In the genomic region with DNA sequence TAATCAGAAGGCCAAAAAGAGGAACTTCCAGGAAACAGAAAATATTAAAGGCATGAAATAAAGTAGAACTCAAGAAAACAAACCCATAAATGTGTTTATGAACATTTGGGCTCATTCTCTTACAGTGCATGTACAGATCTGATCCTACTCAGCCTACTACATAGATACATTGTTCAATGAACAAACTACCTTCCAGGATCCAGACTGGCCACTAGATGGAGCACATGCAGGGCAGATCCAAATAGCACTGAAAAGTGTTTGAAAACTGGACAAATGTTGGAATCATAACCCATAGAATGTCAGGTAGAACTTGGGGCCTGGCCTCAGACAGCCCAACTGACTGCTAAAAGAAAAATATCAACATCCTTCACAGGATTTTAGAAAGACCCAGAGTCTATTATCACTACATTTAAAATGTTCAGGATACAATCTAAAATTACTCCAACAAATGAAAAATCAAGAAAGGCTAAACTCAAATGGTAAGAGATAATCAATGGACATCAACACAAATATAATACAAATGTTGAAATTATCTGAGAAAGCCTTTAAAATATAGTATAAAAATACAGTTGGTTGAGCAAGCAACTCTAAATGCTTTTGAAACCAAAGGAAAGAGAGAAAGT, we compare ENCODE assay signal across 9 cellular contexts.
DNase-seq lines count a peak whose midpoint lies in the region; ATAC-seq and TF ChIP-seq lines count a peak whose summit lies in the region.
"Had no signal": no experiment of that assay in that cellular context is flagged by ENCODE, and none has a peak within 500 bp of the region (broad histone marks: within the 10 kb centered on the region; RNA-seq: fewer than 3 reads in every experiment).

No MANE protein-coding gene starts in this region.

- CTCF ChIA-PET in activated CD4-positive, alpha-beta T cell treated with anti-CD3 and anti-CD28 coated beads, Interleukin-2, amount 10 ng/mL, durations not matched to agents 7 days and 5 days (lab: Charles Lee), result no interaction called here

- H3K27ac ChIP-seq in tibial nerve, result no peak overlapping the region

- peak; percentile 27 for DNase-seq in activated CD4-positive, alpha-beta T cell treated with anti-CD3 and anti-CD28 coated beads, Interleukin-2, amount 10 ng/mL, durations not matched to agents 7 days and 5 days
- DNase-seq in activated CD4-positive, alpha-beta T cell treated with anti-CD3 and anti-CD28 coated beads for 1 hour, result no peak
- DNase-seq in RKO (ENCODE audit: low spot score) (peak; percentile 54), fibroblast of mammary gland (ENCODE audit: low read depth) (peak; percentile 55), tibial nerve (ENCODE audit: low spot score in 2 of 2) (peak in 1 of 2 donors; percentile 46)

- TF ChIP-seq POLR2A in tibial nerve (IDR thresholded peaks at IDR 0.05), result no peak

- H3K4me3 Mint-ChIP-seq in activated CD4-positive, alpha-beta T cell treated with anti-CD3 and anti-CD28 coated beads, Interleukin-2, amount 10 ng/mL, durations not matched to agents 7 days and 5 days, result no peak overlapping the region
- H3K4me3 Mint-ChIP-seq: activated naive CD4-positive, alpha-beta T cell treated with anti-CD3 and anti-CD28 coated beads, Interleukin-2, amount 50 U/mL, for 24 hours had no signal

- no peaks in the 10 kb centered on the region for H3K36me3 ChIP-seq in tibial nerve

- H3K4me1 ChIP-seq in tibial nerve, result no peaks in the 10 kb centered on the region

- H3K9me3 ChIP-seq in tibial nerve, result peaks cover 0 to 16% (median 0%) of the 10 kb centered on the region in 4 donors

- no peak for TF ChIP-seq EP300 in tibial nerve (IDR thresholded peaks at IDR 0.05)

- no peaks in the 10 kb centered on the region for H3K9me3 Mint-ChIP-seq in activated CD4-positive, alpha-beta T cell treated with anti-CD3 and anti-CD28 coated beads, Interleukin-2, amount 10 ng/mL, durations not matched to agents 7 days and 5 days
- H3K9me3 Mint-ChIP-seq: activated naive CD4-positive, alpha-beta T cell treated with anti-CD3 and anti-CD28 coated beads, Interleukin-2, amount 50 U/mL, for 24 hours had no signal

- POLR2A ChIA-PET in activated CD4-positive, alpha-beta T cell treated with anti-CD3 and anti-CD28 coated beads, Interleukin-2, amount 10 ng/mL, durations not matched to agents 7 days and 5 days (lab: Charles Lee), result no interaction called here

- ATAC-seq in HG03342 (IDR thresholded peaks at IDR 0.05; ENCODE audit: unreplicated experiment), result peak; percentile 80
- ATAC-seq in HG03175 (IDR thresholded peaks at IDR 0.05; ENCODE audit: unreplicated experiment), result no peak
- no peak for ATAC-seq in HG02571 (IDR thresholded peaks at IDR 0.05; ENCODE audit: unreplicated experiment)

- no peaks in the 10 kb centered on the region for H3K36me3 Mint-ChIP-seq in activated CD4-positive, alpha-beta T cell treated with anti-CD3 and anti-CD28 coated beads, Interleukin-2, amount 10 ng/mL, durations not matched to agents 7 days and 5 days (ENCODE audit: low read depth)
- H3K36me3 Mint-ChIP-seq: activated naive CD4-positive, alpha-beta T cell treated with anti-CD3 and anti-CD28 coated beads, Interleukin-2, amount 50 U/mL, for 24 hours had no signal

- H3K4me3 ChIP-seq in fibroblast of mammary gland (ENCODE audit: control insufficient read depth, low read depth, low read length), result no peak overlapping the region
- no peak overlapping the region for H3K4me3 ChIP-seq in tibial nerve

- TF ChIP-seq CTCF in fibroblast of mammary gland (conservative IDR thresholded peaks at IDR 0.05; ENCODE audit: control insufficient read depth, insufficient read depth, low read depth, low read length), result peak; percentile 93
- TF ChIP-seq CTCF in tibial nerve (IDR thresholded peaks at IDR 0.05), result peak in 4 of 5 experiments; percentile 20 to 34 (median 30)

- no peaks in the 10 kb centered on the region for H3K4me1 Mint-ChIP-seq in activated CD4-positive, alpha-beta T cell treated with anti-CD3 and anti-CD28 coated beads, Interleukin-2, amount 10 ng/mL, durations not matched to agents 7 days and 5 days
- H3K4me1 Mint-ChIP-seq: activated naive CD4-positive, alpha-beta T cell treated with anti-CD3 and anti-CD28 coated beads, Interleukin-2, amount 50 U/mL, for 24 hours had no signal

- no peaks in the 10 kb centered on the region for H3K27me3 ChIP-seq in tibial nerve

- H3K27ac Mint-ChIP-seq in activated CD4-positive, alpha-beta T cell treated with anti-CD3 and anti-CD28 coated beads, Interleukin-2, amount 10 ng/mL, durations not matched to agents 7 days and 5 days, result no peak overlapping the region
- H3K27ac Mint-ChIP-seq: activated naive CD4-positive, alpha-beta T cell treated with anti-CD3 and anti-CD28 coated beads, Interleukin-2, amount 50 U/mL, for 24 hours had no signal

- peaks cover 12% of the 10 kb centered on the region for H3K27me3 Mint-ChIP-seq in activated CD4-positive, alpha-beta T cell treated with anti-CD3 and anti-CD28 coated beads, Interleukin-2, amount 10 ng/mL, durations not matched to agents 7 days and 5 days
